Comparison of ENCODE assay signal across 16 cellular contexts in the genomic region with DNA sequence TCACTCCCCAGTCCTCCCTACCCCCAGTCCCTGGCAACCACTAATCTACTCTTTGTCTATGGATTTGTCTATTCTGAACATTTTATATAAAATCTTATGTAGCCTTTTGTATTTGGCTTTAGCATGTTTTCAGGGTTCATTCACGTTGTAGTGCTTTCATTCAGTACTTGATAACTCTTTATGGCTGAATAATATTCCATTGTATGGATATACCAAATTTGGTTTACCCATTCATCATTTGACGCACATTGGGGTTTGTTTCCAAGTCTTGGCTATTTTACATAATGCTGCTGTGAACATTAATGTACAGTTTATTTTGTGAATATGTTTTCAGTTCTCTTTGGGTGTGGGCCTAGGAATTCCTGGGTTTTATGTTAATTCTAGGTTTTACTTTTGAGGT. TPM values are rescaled to one million over a fixed set of nuclear protein-coding genes. Genes with fewer than 3 reads are reported as not detected.
DNase-seq lines count a peak whose midpoint lies in the region; ATAC-seq, FAIRE-seq and TF ChIP-seq lines count a peak whose summit lies in the region.
"Had no signal": no experiment of that assay in that cellular context is flagged by ENCODE, and none has a peak within 500 bp of the region (broad histone marks: within the 10 kb centered on the region; RNA-seq: fewer than 3 reads in every experiment).

No MANE protein-coding gene starts in this region.

- no peaks in the 10 kb centered on the region for H3K27me3 ChIP-seq in CD8-positive, alpha-beta memory T cell (ENCODE audit: insufficient read depth, low read length, poor library complexity, severe bottlenecking)
- no peaks in the 10 kb centered on the region for H3K27me3 ChIP-seq in HUES64 (ENCODE audit: insufficient read depth, low read length)
- H3K27me3 ChIP-seq in astrocyte (ENCODE audit: insufficient read depth, low read length): no peaks in the 10 kb centered on the region
- H3K27me3 ChIP-seq: BE2C, tibial artery had no signal

- ATAC-seq in activated CD8-positive, alpha-beta T cell treated with anti-CD3 and anti-CD28 coated beads for 36 hours: no peak
- no peak for ATAC-seq in HG03442 (IDR thresholded peaks at IDR 0.05; ENCODE audit: unreplicated experiment)
- ATAC-seq: effector memory CD8-positive, alpha-beta T cell; mucosa of descending colon had no signal

- intact Hi-C loops in activated CD8-positive, alpha-beta T cell treated with anti-CD3 and anti-CD28 coated beads for 36 hours (cut with micrococcal nuclease): no loop called here

- H3K27ac ChIP-seq in CD8-positive, alpha-beta memory T cell (ENCODE audit: low read depth, low read length): no peak overlapping the region
- H3K27ac ChIP-seq in HUES64 (ENCODE audit: low read depth, low read length) (no peak overlapping the region), astrocyte (ENCODE audit: low read depth, low read length) (no peak overlapping the region)
- H3K27ac ChIP-seq: tibial artery had no signal

- no peak overlapping the region for H3K9ac ChIP-seq in HUES64 (ENCODE audit: low read depth, low read length)
- H3K9ac ChIP-seq in astrocyte (ENCODE audit: low read length): no peak overlapping the region

- H3K4me1 Mint-ChIP-seq in CD8-positive, alpha-beta memory T cell: peaks cover 50 to 72% (median 64%) of the 10 kb centered on the region in 3 donors
- no peaks in the 10 kb centered on the region for H3K4me1 Mint-ChIP-seq in astrocyte (ENCODE audit: low read depth, unreplicated experiment)
- peaks cover 29% of the 10 kb centered on the region for H3K4me1 Mint-ChIP-seq in nephron
- H3K4me1 Mint-ChIP-seq in activated CD8-positive, alpha-beta T cell treated with anti-CD3 and anti-CD28 coated beads for 36 hours (ENCODE audit: low read depth): peaks cover 50% of the 10 kb centered on the region

- 100% methylated on average over 1 of the region's 2 CpGs for WGBS in HUES64

- H3K4me3 Mint-ChIP-seq in CD8-positive, alpha-beta memory T cell: peak overlapping the region; percentile 0 to 74 (median 25)
- H3K4me3 Mint-ChIP-seq in astrocyte (ENCODE audit: unreplicated experiment) (peak overlapping the region; percentile 100), nephron (peak overlapping the region; percentile 74 to 96 (median 90))
- H3K4me3 Mint-ChIP-seq in activated CD8-positive, alpha-beta T cell treated with anti-CD3 and anti-CD28 coated beads for 36 hours: no peak overlapping the region

- H3K36me3 Mint-ChIP-seq in CD8-positive, alpha-beta memory T cell: peaks cover 6 to 11% (median 7%) of the 10 kb centered on the region in 3 donors
- H3K36me3 Mint-ChIP-seq in astrocyte (ENCODE audit: low read depth, unreplicated experiment): peaks cover 13% of the 10 kb centered on the region
- H3K36me3 Mint-ChIP-seq in nephron (ENCODE audit: low read depth): peaks cover 40% of the 10 kb centered on the region
- H3K36me3 Mint-ChIP-seq in activated CD8-positive, alpha-beta T cell treated with anti-CD3 and anti-CD28 coated beads for 36 hours (ENCODE audit: low read depth): peaks cover 21% of the 10 kb centered on the region

- POLR2A ChIA-PET in CD8-positive, alpha-beta memory T cell (lab: Charles Lee): no interaction called here
- POLR2A ChIA-PET in activated CD8-positive, alpha-beta T cell treated with anti-CD3 and anti-CD28 coated beads for 36 hours (lab: Charles Lee): no interaction called here

- H3K9me3 Mint-ChIP-seq in CD8-positive, alpha-beta memory T cell: peaks cover 0 to 7% (median 5%) of the 10 kb centered on the region in 5 donors
- H3K9me3 Mint-ChIP-seq in astrocyte (ENCODE audit: unreplicated experiment): peaks cover 2% of the 10 kb centered on the region
- peaks cover 20% of the 10 kb centered on the region for H3K9me3 Mint-ChIP-seq in nephron
- peaks cover 9% of the 10 kb centered on the region for H3K9me3 Mint-ChIP-seq in activated CD8-positive, alpha-beta T cell treated with anti-CD3 and anti-CD28 coated beads for 36 hours
- H3K9me3 Mint-ChIP-seq: effector memory CD8-positive, alpha-beta T cell had no signal

- H3K79me2 ChIP-seq in astrocyte (ENCODE audit: insufficient read depth, low read length): peaks cover 78% of the 10 kb centered on the region

- no peak for TF ChIP-seq CTCF in astrocyte (IDR thresholded peaks at IDR 0.05; ENCODE audit: insufficient read depth, low read depth, low read length)
- TF ChIP-seq CTCF in nephron (IDR thresholded peaks at IDR 0.05; ENCODE audit: unreplicated experiment in 3 of 3): no peak
- TF ChIP-seq CTCF in activated CD8-positive, alpha-beta T cell treated with anti-CD3 and anti-CD28 coated beads for 36 hours (IDR thresholded peaks at IDR 0.05): no peak

- no peak for FAIRE-seq in astrocyte (lab: Jason Lieb, UNC)
- FAIRE-seq: islet of Langerhans had no signal

- H3K27me3 Mint-ChIP-seq in CD8-positive, alpha-beta memory T cell: no peaks in the 10 kb centered on the region
- H3K27me3 Mint-ChIP-seq in astrocyte (ENCODE audit: low read depth, unreplicated experiment) (no peaks in the 10 kb centered on the region), nephron (ENCODE audit: low read depth) (no peaks in the 10 kb centered on the region)
- H3K27me3 Mint-ChIP-seq in activated CD8-positive, alpha-beta T cell treated with anti-CD3 and anti-CD28 coated beads for 36 hours: no peaks in the 10 kb centered on the region
- H3K27me3 Mint-ChIP-seq: effector memory CD8-positive, alpha-beta T cell had no signal

- peaks cover 10% of the 10 kb centered on the region for H3K4me1 ChIP-seq in CD8-positive, alpha-beta memory T cell (ENCODE audit: insufficient read depth, low read length)
- peaks cover 6% of the 10 kb centered on the region for H3K4me1 ChIP-seq in HUES64 (ENCODE audit: insufficient read depth, low read length)
- no peaks in the 10 kb centered on the region for H3K4me1 ChIP-seq in astrocyte (ENCODE audit: insufficient read depth, low read length)
- H3K4me1 ChIP-seq: BE2C had no signal

- H3K9me3 ChIP-seq in CD8-positive, alpha-beta memory T cell (ENCODE audit: low read length): peaks cover 5% of the 10 kb centered on the region
- H3K9me3 ChIP-seq in HUES64 (ENCODE audit: insufficient read depth, low read depth, low read length) (peaks cover 18% of the 10 kb centered on the region), astrocyte (ENCODE audit: insufficient read depth, low read depth, low read length) (no peaks in the 10 kb centered on the region)
- H3K9me3 ChIP-seq: BE2C, mucosa of descending colon had no signal

- peak overlapping the region; percentile 100 for H3K4me2 ChIP-seq in astrocyte (ENCODE audit: low read length)

- H2AFZ ChIP-seq in astrocyte (ENCODE audit: low read depth, low read length): no peak overlapping the region

- H4K20me1 ChIP-seq in astrocyte (ENCODE audit: insufficient read depth, low read length): peaks cover 62% of the 10 kb centered on the region

- CTCF ChIA-PET in CD8-positive, alpha-beta memory T cell (lab: Charles Lee): no interaction called here
- CTCF ChIA-PET in activated CD8-positive, alpha-beta T cell treated with anti-CD3 and anti-CD28 coated beads for 36 hours (lab: Charles Lee): no interaction called here

- H3K36me3 ChIP-seq in CD8-positive, alpha-beta memory T cell (ENCODE audit: insufficient read depth, low read length): no peaks in the 10 kb centered on the region
- H3K36me3 ChIP-seq in HUES64 (ENCODE audit: insufficient read depth, low read length): peaks cover 15% of the 10 kb centered on the region
- no peaks in the 10 kb centered on the region for H3K36me3 ChIP-seq in astrocyte (ENCODE audit: insufficient read depth, low read length)
- H3K36me3 ChIP-seq: BE2C, tibial artery had no signal

- H3K4me3 ChIP-seq in CD8-positive, alpha-beta memory T cell (ENCODE audit: low read length): no peak overlapping the region
- peak overlapping the region; percentile 82 for H3K4me3 ChIP-seq in HUES64 (ENCODE audit: low read length)
- H3K4me3 ChIP-seq in astrocyte (ENCODE audit: insufficient read depth, low read depth, low read length): no peak overlapping the region
- H3K4me3 ChIP-seq: mucosa of descending colon, tibial artery had no signal

- DNase-seq in CD8-positive, alpha-beta memory T cell: no peak
- DNase-seq in astrocyte (ENCODE audit: low read depth) (no peak), NCI-H146 (lab: John Stamatoyannopoulos, UW) (no peak), NOMO-1 (lab: John Stamatoyannopoulos, UW; ENCODE audit: unreplicated experiment in 2 of 2) (no peak)
- no peak for DNase-seq in activated CD8-positive, alpha-beta T cell treated with anti-CD3 and anti-CD28 coated beads for 36 hours
- DNase-seq: activated naive CD4-positive, alpha-beta T cell treated with anti-CD3 and anti-CD28 coated beads, Interleukin-2, amount 50 U/mL, for 16 hours; BE2C; effector memory CD8-positive, alpha-beta T cell; foreskin fibroblast; mucosa of descending colon; stimulated activated CD4-positive, alpha-beta T cell treated with anti-CD3 and anti-CD28 coated beads, Interleukin-1b, Interleukin-23, amount 100 ng/mL, for 48 hours; tibial artery had no signal

- no peak overlapping the region for H3K27ac Mint-ChIP-seq in CD8-positive, alpha-beta memory T cell
- H3K27ac Mint-ChIP-seq in astrocyte (ENCODE audit: unreplicated experiment) (peak overlapping the region; percentile 47), nephron (peak overlapping the region in 2 of 3 experiments; percentile 45 to 53)
- no peak overlapping the region for H3K27ac Mint-ChIP-seq in activated CD8-positive, alpha-beta T cell treated with anti-CD3 and anti-CD28 coated beads for 36 hours
- H3K27ac Mint-ChIP-seq: effector memory CD8-positive, alpha-beta T cell had no signal

RNA-seq across cellular contexts. Expression of gene KDM1A, which starts 2.6 kb away (rescaled TPM):
- 10 to 100 TPM; 57.5 to 59.9 TPM for total RNA-seq in CD8-positive, alpha-beta memory T cell
- 49.4 TPM for polyA plus RNA-seq in CD8-positive, alpha-beta memory T cell
- 158 TPM for polyA plus RNA-seq in HUES64 (2013, experiment 1 of 2)
- 179 TPM for polyA plus RNA-seq in HUES64 (2013, experiment 2 of 2)
- 110 TPM in 2 replicates for total RNA-seq in astrocyte
- total RNA-seq in activated CD8-positive, alpha-beta T cell treated with anti-CD3 and anti-CD28 coated beads for 36 hours: 10 to 100 TPM; 75.2 to 77.7 TPM

RNA-seq across cellular contexts. Expression of gene TEX46, which starts 6.2 kb away (rescaled TPM):
- total RNA-seq in CD8-positive, alpha-beta memory T cell: not detected
- polyA plus RNA-seq in CD8-positive, alpha-beta memory T cell: not detected
- polyA plus RNA-seq in HUES64 (2013, experiment 1 of 2): not detected
- not detected for polyA plus RNA-seq in HUES64 (2013, experiment 2 of 2)
- not detected in 2 replicates for total RNA-seq in astrocyte
- total RNA-seq in activated CD8-positive, alpha-beta T cell treated with anti-CD3 and anti-CD28 coated beads for 36 hours: not detected
- total RNA-seq: mucosa of descending colon had no signal

RNA-seq across cellular contexts. Expression of gene LACTBL1, which starts 49.2 kb away (rescaled TPM):
- not detected for total RNA-seq in CD8-positive, alpha-beta memory T cell
- polyA plus RNA-seq in CD8-positive, alpha-beta memory T cell: not detected
- polyA plus RNA-seq in HUES64 (2013, experiment 1 of 2): not detected
- not detected for polyA plus RNA-seq in HUES64 (2013, experiment 2 of 2)
- not detected in 2 replicates for total RNA-seq in astrocyte
- total RNA-seq in activated CD8-positive, alpha-beta T cell treated with anti-CD3 and anti-CD28 coated beads for 36 hours: not detected
- total RNA-seq: mucosa of descending colon had no signal

Comparison
In these comparisons a context has a peak if more than half of its experiments do, and no peak if none do; other contexts are left out.
1. H3K27ac Mint-ChIP-seq: peak in astrocyte (single experiment) and nephron (2 of 3); none in CD8-positive, alpha-beta memory T cell (0 of 8) and activated CD8-positive, alpha-beta T cell treated with anti-CD3 and anti-CD28 coated beads for 36 hours (single experiment).